Comparison of ENCODE assay signal across 8 cellular contexts in genomic region chr6:20202070-20202658, GRCh38. TPM values are rescaled to one million over a fixed set of nuclear protein-coding genes. Genes with fewer than 3 reads are reported as not detected.
DNase-seq lines count a peak whose midpoint lies in the region; ATAC-seq and TF ChIP-seq lines count a peak whose summit lies in the region.

No MANE protein-coding gene starts in this region.

- CTCF ChIA-PET in HEK293 (lab: Yijun Ruan, JAX): interaction anchor here (0.6 kb wide), 1 partner anchor 624 kb away, joined by 4 read pairs; no protein-coding TSS in a partner anchor

- intact Hi-C loops in sciatic nerve (cut with DNase I): no loop called here

- H3K36me3 ChIP-seq in HEK293 (ENCODE audit: control insufficient read depth in 2 of 2, insufficient read depth in 1 of 2, low read length in 2 of 2) (no peaks in the 10 kb centered on the region), WERI-Rb-1 (no peaks in the 10 kb centered on the region)

- DNase-seq in NCI-H345 (lab: John Stamatoyannopoulos, UW): peak; percentile 8
- no peak for DNase-seq in NCI-H345 treated with DMSO at 0.1 percent for 48 hours (lab: John Stamatoyannopoulos, UW; ENCODE audit: unreplicated experiment)
- peak; percentile 95 for DNase-seq in M059J (ENCODE audit: low read depth)
- DNase-seq in astrocyte of the hippocampus (ENCODE audit: low read depth, low spot score): peak; percentile 44
- no peak for DNase-seq in sciatic nerve (ENCODE audit: low spot score)
- DNase-seq in stimulated activated CD8-positive, alpha-beta memory T cell treated with anti-CD3 and anti-CD28 coated beads, Interleukin-4, amount 100 ng/mL, for 48 hours: no peak
- no peak for DNase-seq in WERI-Rb-1

- no peak overlapping the region for H3K4me3 ChIP-seq in HEK293 (ENCODE audit: low read depth, low read length)
- no peak overlapping the region for H3K4me3 ChIP-seq in WERI-Rb-1 (ENCODE audit: low read depth, low read length)

- no peaks in the 10 kb centered on the region for H3K9me3 ChIP-seq in HEK293 (ENCODE audit: control insufficient read depth, insufficient read depth, low read depth, low read length)
- H3K9me3 ChIP-seq in WERI-Rb-1 (ENCODE audit: severe bottlenecking): no peaks in the 10 kb centered on the region

- H3K27me3 ChIP-seq in WERI-Rb-1 (ENCODE audit: insufficient read depth, low read depth, severe bottlenecking): no peaks in the 10 kb centered on the region

- H3K27ac ChIP-seq in HEK293 (ENCODE audit: extremely low read depth, low read depth, low read length) (no peak overlapping the region), WERI-Rb-1 (no peak overlapping the region)

- H3K4me1 ChIP-seq in HEK293 (ENCODE audit: control insufficient read depth, insufficient read depth, low read length): peaks cover 11% of the 10 kb centered on the region

- peak; percentile 45 for ATAC-seq in sciatic nerve

- TF ChIP-seq CTCF in HEK293 (tag by site-specific recombination; IDR thresholded peaks at IDR 0.05) (no peak), WERI-Rb-1 (IDR thresholded peaks at IDR 0.05; ENCODE audit: low read depth, low read length) (no peak)

- POLR2A ChIA-PET in HEK293 (lab: Yijun Ruan, JAX): interaction anchor here (0.7 to 1.2 kb wide), 2 partner anchors 11 to 41 kb away, joined by 3 to 8 read pairs; no protein-coding TSS in a partner anchor

TF ChIP-seq in HEK293, 187 proteins besides CTCF, POLR2A, EP300 and RAD21:
- TF ChIP-seq PRDM6 (tag by site-specific recombination; IDR thresholded peaks at IDR 0.05) (0 out of 2 replicates have a peak, but pooled peaks have one; percentile 48), ZNF501 (tag by site-specific recombination; IDR thresholded peaks at IDR 0.05) (no peak), ZNF629 (tag by site-specific recombination; IDR thresholded peaks at IDR 0.05) (0 out of 2 replicates have a peak, but pooled peaks have one; percentile 24)

RNA-seq across cellular contexts. Expression of gene MBOAT1, which starts 10.1 kb away (rescaled TPM):
- total RNA-seq in M059J (2014; rRNA removed; shearing (Covaris generic)): 26.4 and 32.3 TPM in 2 replicates
- 37.9 TPM for total RNA-seq in sciatic nerve

Comparison
In these comparisons a context has a peak if more than half of its experiments do, and no peak if none do; other contexts are left out.
1. DNase-seq: peak in NCI-H345 (single experiment), M059J (single experiment) and astrocyte of the hippocampus (single experiment); none in NCI-H345 treated with DMSO at 0.1 percent for 48 hours (single experiment), sciatic nerve (single experiment), stimulated activated CD8-positive, alpha-beta memory T cell treated with anti-CD3 and anti-CD28 coated beads, Interleukin-4, amount 100 ng/mL, for 48 hours (single experiment) and WERI-Rb-1 (single experiment).